In the genomic region with DNA sequence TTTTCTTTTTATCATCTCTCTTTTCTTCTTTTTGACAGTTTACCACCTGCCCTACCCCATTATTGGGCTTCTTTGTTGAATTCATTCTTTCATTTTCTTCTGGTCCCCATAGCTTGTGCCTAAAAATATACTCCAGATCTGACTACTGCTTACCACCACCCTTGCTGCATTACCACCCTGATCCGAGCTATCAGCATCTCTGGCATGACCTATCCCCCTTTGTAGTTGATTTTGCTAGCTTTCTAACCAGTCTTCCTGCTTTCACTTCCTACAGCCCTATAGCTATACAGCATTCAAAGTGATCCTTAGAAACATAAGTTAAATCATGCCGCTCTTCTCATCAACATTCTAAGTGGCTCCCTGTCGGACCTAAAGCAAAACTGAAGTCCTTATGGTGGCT, we compare ENCODE assay signal across 25 cellular contexts.
"Had no signal": no experiment of that assay in that cellular context is flagged by ENCODE, and none has a peak within 500 bp of the region (broad histone marks: within the 10 kb centered on the region; RNA-seq: fewer than 3 reads in every experiment).

No MANE protein-coding gene starts in this region.

- H3K4me3 ChIP-seq: adrenal gland, colonic mucosa, dorsolateral prefrontal cortex, hepatocyte, left ventricle myocardium inferior, upper lobe of left lung had no signal

- DNase-seq: activated B cell treated with CpG ODN at 0.5 μM for 24 hours; activated CD4-positive, alpha-beta memory T cell treated with anti-CD3 and anti-CD28 coated beads for 36 hours; activated CD4-positive, alpha-beta T cell treated with anti-CD3 and anti-CD28 coated beads for 36 hours; activated effector memory CD4-positive, alpha-beta T cell treated with Interleukin-2 at 50 U/mL for 16 hours; activated T-cell treated with anti-CD3 and anti-CD28 coated beads, Interleukin-2, amount 50 U/mL, for 48 hours; adrenal gland; colonic mucosa; dorsolateral prefrontal cortex; effector memory CD8-positive, alpha-beta T cell; foreskin melanocyte; glutamatergic neuron; immature natural killer cell; kidney glomerular epithelial cell; left ventricle myocardium inferior; midbrain; right cardiac atrium; stimulated activated CD4-positive, alpha-beta T cell treated with anti-CD3 and anti-CD28 coated beads, Interleukin-4, amount 100 ng/mL, for 4 hours; stimulated activated naive CD8-positive, alpha-beta T cell treated with anti-CD3 and anti-CD28 coated beads, Interleukin-15, Interleukin-2, amounts not matched to agents 100 U/mL and 50 U/mL, for 24 hours; T1000; upper lobe of left lung had no signal

- H3K79me2 ChIP-seq: hepatocyte, parathyroid adenoma had no signal

- H2AFZ ChIP-seq: hepatocyte, parathyroid adenoma had no signal

- ATAC-seq: activated CD4-positive, alpha-beta T cell treated with anti-CD3 and anti-CD28 coated beads for 36 hours; activated naive CD4-positive, alpha-beta T cell treated with anti-CD3 and anti-CD28 coated beads, Interleukin-2, amount 50 U/mL, for 72 hours; effector memory CD8-positive, alpha-beta T cell; esophagus mucosa; right cardiac atrium; stimulated activated naive CD8-positive, alpha-beta T cell treated with anti-CD3 and anti-CD28 coated beads, Interleukin-15, Interleukin-2, amounts not matched to agents 100 U/mL and 50 U/mL, for 24 hours had no signal

- H3K36me3 ChIP-seq: colonic mucosa had no signal

- H3K27ac ChIP-seq: adrenal gland, colonic mucosa, hepatocyte, neutrophil, parathyroid adenoma, upper lobe of left lung had no signal

- H3K4me1 ChIP-seq: colonic mucosa, parathyroid adenoma had no signal

- H3K9me3 ChIP-seq: adrenal gland, colonic mucosa, left ventricle myocardium inferior, neutrophil, upper lobe of left lung had no signal

- H3K4me2 ChIP-seq: hepatocyte had no signal
